In genomic region chr2:6874032-6874431, GRCh38 we compare ENCODE assay signal across 26 cellular contexts. TPM values are rescaled to one million over a fixed set of nuclear protein-coding genes. Genes with fewer than 3 reads are reported as not detected.
"Had no signal": no experiment of that assay in that cellular context is flagged by ENCODE, and none has a peak within 500 bp of the region (broad histone marks: within the 10 kb centered on the region; RNA-seq: fewer than 3 reads in every experiment).

No MANE protein-coding gene starts in this region.

- H3K4me3 ChIP-seq: left lung, lower lobe of right lung, ovary, right atrium auricular region, right lobe of liver, smooth muscle cell, tibial nerve, uterus had no signal

- FAIRE-seq: kidney had no signal

- H3K9me3 Mint-ChIP-seq: immature natural killer cell had no signal

- H3K27me3 ChIP-seq: left lung, ovary, right atrium auricular region, right lobe of liver, tibial nerve, uterus had no signal

- H3K27me3 Mint-ChIP-seq: stimulated activated memory B cell treated with anti-CD40 and anti-IgM and Interleukin-4, amounts not matched to agents 10 μg/mL and 1 μg/mL and 100 μg/mL, for 72 hours; stimulated activated naive CD8-positive, alpha-beta T cell treated with anti-CD3 and anti-CD28 coated beads, Interleukin-15, amount 100 ng/mL, for 72 hours had no signal

- H3K9me3 ChIP-seq: left lung, lower lobe of right lung, ovary, right atrium auricular region, right lobe of liver, tibial nerve, uterus had no signal

- DNase-seq: hypothalamus; immature natural killer cell; kidney; left colon; left lung; lower lobe of right lung; mammary epithelial cell; mesenchymal stem cell; natural killer cell; nephron progenitor cell; ovary; right lobe of liver; stimulated activated CD4-positive, alpha-beta T cell treated with anti-CD3 and anti-CD28 coated beads, Interleukin-1b, Interleukin-23, amount 100 ng/mL, for 48 hours; stimulated activated CD4-positive, alpha-beta T cell treated with anti-CD3 and anti-CD28 coated beads, Interleukin-2, amount 100 ng/mL, for 48 hours; stimulated activated CD4-positive, alpha-beta T cell treated with anti-CD3 and anti-CD28 coated beads, Interleukin-4, amount 100 ng/mL, for 4 hours; stimulated activated CD8-positive, alpha-beta memory T cell treated with anti-CD3 and anti-CD28 coated beads, Interleukin-4, amount 100 ng/mL, for 48 hours; stimulated activated naive CD4-positive, alpha-beta T cell treated with Interleukin-2 at 50 U/mL for 16 hours; stimulated activated naive CD8-positive, alpha-beta T cell treated with anti-CD3 and anti-CD28 coated beads, Interleukin-15, amount 100 ng/mL, for 72 hours; substantia nigra; uterus had no signal

- H3K4me2 ChIP-seq: smooth muscle cell had no signal

- H3K4me3 Mint-ChIP-seq: immature natural killer cell; natural killer cell; nephron progenitor cell; stimulated activated memory B cell treated with anti-CD40 and anti-IgM and Interleukin-4, amounts not matched to agents 10 μg/mL and 1 μg/mL and 100 μg/mL, for 72 hours; stimulated activated naive CD8-positive, alpha-beta T cell treated with anti-CD3 and anti-CD28 coated beads, Interleukin-15, amount 100 ng/mL, for 72 hours; type B pancreatic cell had no signal

- H3K36me3 Mint-ChIP-seq: natural killer cell, type B pancreatic cell had no signal

- H3K27ac Mint-ChIP-seq: natural killer cell; nephron progenitor cell; progenitor cell of endocrine pancreas; stimulated activated memory B cell treated with anti-CD40 and anti-IgM and Interleukin-4, amounts not matched to agents 10 μg/mL and 1 μg/mL and 100 μg/mL, for 72 hours; stimulated activated naive CD8-positive, alpha-beta T cell treated with anti-CD3 and anti-CD28 coated beads, Interleukin-15, amount 100 ng/mL, for 72 hours; type B pancreatic cell had no signal

- ATAC-seq: left colon; left lung; lower lobe of right lung; natural killer cell; right lobe of liver; stimulated activated memory B cell treated with anti-CD40 and anti-IgM and Interleukin-4, amounts not matched to agents 10 μg/mL and 1 μg/mL and 100 μg/mL, for 72 hours; stimulated activated naive CD8-positive, alpha-beta T cell treated with anti-CD3 and anti-CD28 coated beads, Interleukin-15, amount 100 ng/mL, for 72 hours had no signal

- H3K27ac ChIP-seq: left lung, lower lobe of right lung, ovary, right atrium auricular region, right lobe of liver, tibial nerve, uterus had no signal

- H3K4me1 Mint-ChIP-seq: nephron progenitor cell had no signal

- H3K36me3 ChIP-seq: left lung, lower lobe of right lung, ovary, right atrium auricular region, right lobe of liver, tibial nerve, uterus had no signal

- H3K4me1 ChIP-seq: uterus had no signal

RNA-seq across cellular contexts. Expression of gene RSAD2, which starts 3.5 kb away (rescaled TPM):
- total RNA-seq: smooth muscle cell had no signal
- polyA plus RNA-seq: smooth muscle cell had no signal
